ENCODE assay signal across 8 cellular contexts in the genomic region with DNA sequence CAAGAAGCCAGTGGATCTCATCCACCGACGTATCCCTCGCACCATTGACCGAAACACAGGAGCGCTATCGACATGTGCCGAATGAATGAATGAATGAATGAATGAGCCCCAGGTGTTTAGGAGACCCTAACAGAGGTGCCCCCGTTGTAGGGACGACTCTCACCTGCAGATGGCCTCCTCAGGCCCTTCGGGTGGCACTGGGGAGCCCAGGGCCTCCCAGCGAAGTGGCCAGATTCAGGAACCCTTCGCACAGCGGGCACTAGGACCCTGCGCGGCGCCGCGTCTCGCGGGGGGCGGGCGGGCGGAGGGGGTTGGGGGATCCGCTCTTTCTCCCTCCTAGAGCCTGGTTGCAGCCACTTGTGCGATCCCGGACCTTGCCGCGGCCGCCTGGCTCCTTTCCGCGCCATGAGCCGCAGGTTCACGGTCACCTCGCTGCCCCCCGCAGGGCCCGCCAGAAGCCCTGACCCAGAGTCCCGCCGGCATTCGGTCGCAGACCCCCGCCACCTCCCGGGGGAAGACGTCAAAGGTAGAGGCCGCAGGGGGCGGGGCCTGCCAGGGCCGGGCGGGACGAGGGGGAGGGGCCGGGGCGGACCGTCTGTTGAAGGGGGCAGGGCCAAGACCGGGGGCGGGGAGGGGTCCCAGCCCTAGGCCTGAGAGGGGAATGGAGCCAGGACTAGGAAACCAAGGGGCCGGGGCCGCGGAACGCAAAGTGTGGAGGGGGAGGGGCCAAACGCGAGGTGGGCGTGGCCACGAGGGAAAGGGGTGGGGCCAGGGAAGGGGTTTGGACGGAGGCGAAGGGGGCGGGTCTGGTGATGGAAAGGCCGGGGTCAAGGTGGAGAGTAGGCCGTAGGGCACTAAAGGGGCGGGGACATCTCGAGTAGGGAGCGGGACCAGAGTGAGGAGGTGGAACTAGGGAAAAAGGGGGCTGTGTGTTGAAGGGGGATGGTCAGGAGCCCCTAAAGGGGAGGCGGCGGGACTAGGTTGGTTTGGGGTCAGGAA.
DNase-seq lines count a peak whose midpoint lies in the region; ATAC-seq lines count a peak whose summit lies in the region.

No MANE protein-coding gene starts in this region.

- no peaks in the 10 kb centered on the region for H3K4me1 ChIP-seq in iPS-18a (ENCODE audit: control insufficient read depth, low read depth, low read length)

- peak overlapping the region; percentile 29 for H3K9ac ChIP-seq in iPS-18a (ENCODE audit: low read length)

- H3K9me3 ChIP-seq in iPS-18a (ENCODE audit: control insufficient read depth, low read depth, low read length) = no peaks in the 10 kb centered on the region

- DNase-seq in DMS53 (lab: John Stamatoyannopoulos, UW) = peak; percentile 86
- DNase-seq in Kasumi-1 (lab: John Stamatoyannopoulos, UW) = peak; percentile 41 to 51
- DNase-seq in RPMI8226 = peak; percentile 56
- DNase-seq in amygdala (lab: John Stamatoyannopoulos, UW) = peak in 41 of 56 donors; percentile 7 to 76 (median 55)
- peak; percentile 65 for DNase-seq in stimulated activated CD4-positive, alpha-beta T cell treated with anti-CD3 and anti-CD28 coated beads, Interleukin-1b, Interleukin-23, amount 100 ng/mL, for 48 hours
- DNase-seq in medulla oblongata (ENCODE audit: extremely low spot score) = no peak

- no peaks in the 10 kb centered on the region for H3K36me3 ChIP-seq in iPS-18a (ENCODE audit: control insufficient read depth, low read depth, low read length)

- H3K27ac ChIP-seq in iPS-18a (ENCODE audit: low read length) = no peak overlapping the region

- H3K27me3 ChIP-seq in iPS-18a (ENCODE audit: control insufficient read depth, insufficient read depth, low read length) = peaks cover 43% of the 10 kb centered on the region

- ATAC-seq in GM21381 (IDR thresholded peaks at IDR 0.05; ENCODE audit: unreplicated experiment) = no peak

- peak overlapping the region; percentile 65 for H3K4me3 ChIP-seq in iPS-18a (ENCODE audit: low read length)
